In the genomic region with DNA sequence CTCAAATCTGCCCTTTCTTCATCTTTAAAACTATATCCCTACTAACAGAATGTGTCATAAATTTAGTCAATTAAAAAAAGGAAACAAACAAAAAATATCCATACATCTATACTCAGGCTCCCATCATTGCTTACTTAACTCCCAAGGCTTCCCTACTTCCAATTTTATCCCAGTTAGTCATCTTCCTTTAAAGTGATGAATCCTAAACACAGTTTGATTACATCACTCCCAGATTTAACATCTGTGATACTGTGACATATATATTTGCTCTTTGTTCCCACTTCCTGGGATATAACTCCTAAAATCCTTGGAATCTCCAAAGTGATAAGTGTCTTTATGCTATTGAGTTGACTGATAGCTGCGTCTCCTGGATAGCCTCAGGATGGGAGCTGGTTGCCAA, we compare ENCODE assay signal across 27 cellular contexts. TPM values are rescaled to one million over a fixed set of nuclear protein-coding genes. Genes with fewer than 3 reads are reported as not detected.
A peak's percentile ranks its signal among the peaks of the same experiment; 100 is the strongest.
DNase-seq lines count a peak whose midpoint lies in the region; TF ChIP-seq lines count a peak whose summit lies in the region.
"Had no signal": no experiment of that assay in that cellular context is flagged by ENCODE, and none has a peak within 500 bp of the region (broad histone marks: within the 10 kb centered on the region; RNA-seq: fewer than 3 reads in every experiment).

No MANE protein-coding gene starts in this region.

- in situ Hi-C loops in G401 (cut with HindIII; ENCODE audit: low sequenced_read_pairs) = no loop called here

- H3K4me3 Mint-ChIP-seq in activated CD4-positive, alpha-beta memory T cell treated with anti-CD3 and anti-CD28 coated beads, Interleukin-2, amount 10 ng/mL, durations not matched to agents 7 days and 5 days = no peak overlapping the region
- H3K4me3 Mint-ChIP-seq: activated CD8-positive, alpha-beta memory T cell treated with anti-CD3 and anti-CD28 coated beads, Interleukin-2, amount 10 ng/mL, durations not matched to agents 7 days and 5 days; activated naive CD4-positive, alpha-beta T cell treated with anti-CD3 and anti-CD28 coated beads, Interleukin-2, amount 50 U/mL, for 24 hours; activated T-helper 1 cell treated with anti-CD3 and anti-CD28 coated beads, Interleukin-12 subunit alpha, Interleukin-12 subunit beta, Interleukin-2, Interleukin-4 antibody, amounts not matched to agents 30 ng/mL and 10 ng/mL and 1 ng/mL, durations not matched to agents 14 hours and 24 hours and 36 hours; brain; dendritic cell treated with granulocyte-macrophage colony-stimulating factor and Interleukin-4, amounts not matched to agents 40 ng/mL and 50 ng/mL, for 4 days; mesothelial cell of epicardium; natural killer cell treated with Interleukin-12 subunit alpha and Interleukin-12 subunit beta and Interleukin-15 and Interleukin-18, amount 100 ng/mL, for 72 hours; stimulated activated memory B cell treated with anti-CD40 and anti-IgM and Interleukin-4, amounts not matched to agents 10 μg/mL and 1 μg/mL and 100 μg/mL, for 72 hours had no signal

- CTCF ChIA-PET in AG04449 (lab: Yijun Ruan, JAX) = interaction anchor here (1.0 to 1.3 kb wide), 3 partner anchors 14 to 765 kb away, joined by 3 to 4 read pairs (median 3); no protein-coding TSS in a partner anchor
- CTCF ChIA-PET in activated CD4-positive, alpha-beta memory T cell treated with anti-CD3 and anti-CD28 coated beads, Interleukin-2, amount 10 ng/mL, durations not matched to agents 7 days and 5 days (lab: Charles Lee) = no interaction called here

- POLR2A ChIA-PET in AG04449 (lab: Yijun Ruan, JAX) = no interaction called here
- POLR2A ChIA-PET in activated CD4-positive, alpha-beta memory T cell treated with anti-CD3 and anti-CD28 coated beads, Interleukin-2, amount 10 ng/mL, durations not matched to agents 7 days and 5 days (lab: Charles Lee) = no interaction called here

- no peak overlapping the region for H3K27ac Mint-ChIP-seq in activated CD4-positive, alpha-beta memory T cell treated with anti-CD3 and anti-CD28 coated beads, Interleukin-2, amount 10 ng/mL, durations not matched to agents 7 days and 5 days
- H3K27ac Mint-ChIP-seq: activated CD8-positive, alpha-beta memory T cell treated with anti-CD3 and anti-CD28 coated beads, Interleukin-2, amount 10 ng/mL, durations not matched to agents 7 days and 5 days; activated naive CD4-positive, alpha-beta T cell treated with anti-CD3 and anti-CD28 coated beads, Interleukin-2, amount 50 U/mL, for 24 hours; activated T-helper 1 cell treated with anti-CD3 and anti-CD28 coated beads, Interleukin-12 subunit alpha, Interleukin-12 subunit beta, Interleukin-2, Interleukin-4 antibody, amounts not matched to agents 30 ng/mL and 10 ng/mL and 1 ng/mL, durations not matched to agents 14 hours and 24 hours and 36 hours; brain; dendritic cell treated with granulocyte-macrophage colony-stimulating factor and Interleukin-4, amounts not matched to agents 40 ng/mL and 50 ng/mL, for 4 days; mesothelial cell of epicardium; natural killer cell treated with Interleukin-12 subunit alpha and Interleukin-12 subunit beta and Interleukin-15 and Interleukin-18, amount 100 ng/mL, for 72 hours; stimulated activated memory B cell treated with anti-CD40 and anti-IgM and Interleukin-4, amounts not matched to agents 10 μg/mL and 1 μg/mL and 100 μg/mL, for 72 hours had no signal

- no peaks in the 10 kb centered on the region for H3K9me3 Mint-ChIP-seq in activated CD4-positive, alpha-beta memory T cell treated with anti-CD3 and anti-CD28 coated beads, Interleukin-2, amount 10 ng/mL, durations not matched to agents 7 days and 5 days
- H3K9me3 Mint-ChIP-seq: activated naive CD4-positive, alpha-beta T cell treated with anti-CD3 and anti-CD28 coated beads, Interleukin-2, amount 50 U/mL, for 24 hours; dendritic cell treated with granulocyte-macrophage colony-stimulating factor and Interleukin-4, amounts not matched to agents 40 ng/mL and 50 ng/mL, for 4 days; natural killer cell treated with Interleukin-12 subunit alpha and Interleukin-12 subunit beta and Interleukin-15 and Interleukin-18, amount 100 ng/mL, for 72 hours; stimulated activated memory B cell treated with anti-CD40 and anti-IgM and Interleukin-4, amounts not matched to agents 10 μg/mL and 1 μg/mL and 100 μg/mL, for 72 hours had no signal

- TF ChIP-seq CTCF in AG04449 (IDR thresholded peaks at IDR 0.05; ENCODE audit: insufficient read depth, low read length, missing control alignments) (no peak), fibroblast of pulmonary artery (IDR thresholded peaks at IDR 0.05; ENCODE audit: low read length, missing control alignments) (no peak)

- peaks cover 75% of the 10 kb centered on the region for H3K36me3 Mint-ChIP-seq in activated CD4-positive, alpha-beta memory T cell treated with anti-CD3 and anti-CD28 coated beads, Interleukin-2, amount 10 ng/mL, durations not matched to agents 7 days and 5 days (ENCODE audit: low read depth)

- no peaks in the 10 kb centered on the region for H3K27me3 Mint-ChIP-seq in activated CD4-positive, alpha-beta memory T cell treated with anti-CD3 and anti-CD28 coated beads, Interleukin-2, amount 10 ng/mL, durations not matched to agents 7 days and 5 days
- H3K27me3 Mint-ChIP-seq: activated CD8-positive, alpha-beta memory T cell treated with anti-CD3 and anti-CD28 coated beads, Interleukin-2, amount 10 ng/mL, durations not matched to agents 7 days and 5 days; activated naive CD4-positive, alpha-beta T cell treated with anti-CD3 and anti-CD28 coated beads, Interleukin-2, amount 50 U/mL, for 24 hours; brain; dendritic cell treated with granulocyte-macrophage colony-stimulating factor and Interleukin-4, amounts not matched to agents 40 ng/mL and 50 ng/mL, for 4 days; natural killer cell treated with Interleukin-12 subunit alpha and Interleukin-12 subunit beta and Interleukin-15 and Interleukin-18, amount 100 ng/mL, for 72 hours; stimulated activated memory B cell treated with anti-CD40 and anti-IgM and Interleukin-4, amounts not matched to agents 10 μg/mL and 1 μg/mL and 100 μg/mL, for 72 hours had no signal

- peaks cover 12% of the 10 kb centered on the region for H3K4me1 Mint-ChIP-seq in activated CD4-positive, alpha-beta memory T cell treated with anti-CD3 and anti-CD28 coated beads, Interleukin-2, amount 10 ng/mL, durations not matched to agents 7 days and 5 days
- H3K4me1 Mint-ChIP-seq: mesothelial cell of epicardium had no signal

- H3K4me3 ChIP-seq in AG04449 (ENCODE audit: low read depth, low read length) (no peak overlapping the region), fibroblast of pulmonary artery (replicated peaks; ENCODE audit: low read depth, low read length) (no peak overlapping the region)
- H3K4me3 ChIP-seq: BLaER1 treated with 17β-estradiol and CSF1 and Interleukin-3, amounts not matched to agents 10 nM and 100 nM; GM12878 had no signal

- DNase-seq in AG04449 (ENCODE audit: low read depth, low spot score) = peak; percentile 14
- peak; percentile 79 for DNase-seq in HS-5 (ENCODE audit: low read depth)
- peak; percentile 41 for DNase-seq in amniotic epithelial cell (ENCODE audit: low read depth)
- DNase-seq in fibroblast of pulmonary artery (ENCODE audit: low read depth) = peak; percentile 54
- no peak for DNase-seq in SW 1271 (lab: John Stamatoyannopoulos, UW)
- DNase-seq in G401 (ENCODE audit: low spot score) = no peak
- DNase-seq in activated CD4-positive, alpha-beta memory T cell treated with anti-CD3 and anti-CD28 coated beads, Interleukin-2, amount 10 ng/mL, durations not matched to agents 7 days and 5 days = no peak
- DNase-seq in GDM1 (lab: John Stamatoyannopoulos, UW) = no peak
- DNase-seq: activated CD4-positive, alpha-beta T cell treated with anti-CD3 and anti-CD28 coated beads for 4 hours; activated CD8-positive, alpha-beta memory T cell treated with anti-CD3 and anti-CD28 coated beads, Interleukin-2, amount 10 ng/mL, durations not matched to agents 7 days and 5 days; NCI-H1417; NCI-H2171; NCI-H526 treated with DMSO at 0.1 percent for 48 hours; SHP77 had no signal

RNA-seq across cellular contexts. Expression of a gene that starts 21.7 kb away (rescaled TPM):
- total RNA-seq in G401 (2014; rRNA removed; shearing (Covaris generic)) = 35.2 and 39.2 TPM in 2 replicates
- total RNA-seq in activated CD4-positive, alpha-beta memory T cell treated with anti-CD3 and anti-CD28 coated beads, Interleukin-2, amount 10 ng/mL, durations not matched to agents 7 days and 5 days = 10 to 100 TPM; 18.2 to 18.7 TPM

RNA-seq across cellular contexts. Expression of a gene that starts 21.8 kb away (rescaled TPM):
- total RNA-seq in G401 (2014; rRNA removed; shearing (Covaris generic)) = 17.3 and 38.1 TPM in 2 replicates
- 10 to 100 TPM; 31.6 to 36.5 TPM for total RNA-seq in activated CD4-positive, alpha-beta memory T cell treated with anti-CD3 and anti-CD28 coated beads, Interleukin-2, amount 10 ng/mL, durations not matched to agents 7 days and 5 days

RNA-seq across cellular contexts. Expression of a gene that starts 59.4 kb away (rescaled TPM):
- total RNA-seq in G401 (2014; rRNA removed; shearing (Covaris generic)) = not detected in 2 replicates
- total RNA-seq in activated CD4-positive, alpha-beta memory T cell treated with anti-CD3 and anti-CD28 coated beads, Interleukin-2, amount 10 ng/mL, durations not matched to agents 7 days and 5 days = not detected
- total RNA-seq: activated CD8-positive, alpha-beta memory T cell treated with anti-CD3 and anti-CD28 coated beads, Interleukin-2, amount 10 ng/mL, durations not matched to agents 7 days and 5 days; activated T-helper 1 cell treated with anti-CD3 and anti-CD28 coated beads, Interleukin-12 subunit alpha, Interleukin-12 subunit beta, Interleukin-2, Interleukin-4 antibody, amounts not matched to agents 30 ng/mL and 10 ng/mL and 1 ng/mL, durations not matched to agents 14 hours and 24 hours and 36 hours; glomerular endothelial cell; GM12878; H1; mesothelial cell of epicardium; natural killer cell treated with Interleukin-12 subunit alpha and Interleukin-12 subunit beta and Interleukin-15 and Interleukin-18, amount 100 ng/mL, for 72 hours; sciatic nerve; temporal lobe had no signal

Comparison
In these comparisons a context has a peak if more than half of its experiments do, and no peak if none do; other contexts are left out.
1. DNase-seq: peak in AG04449 (single experiment), HS-5 (single experiment), amniotic epithelial cell (single experiment) and fibroblast of pulmonary artery (single experiment); none in SW 1271 (0 of 2), G401 (single experiment), activated CD4-positive, alpha-beta memory T cell treated with anti-CD3 and anti-CD28 coated beads, Interleukin-2, amount 10 ng/mL, durations not matched to agents 7 days and 5 days (single experiment) and GDM1 (single experiment).